ENCODE assay signal across 8 cellular contexts in genomic region chr3:87792193-87792531, GRCh38. TPM values are rescaled to one million over a fixed set of nuclear protein-coding genes. Genes with fewer than 3 reads are reported as not detected.
DNase-seq lines count a peak whose midpoint lies in the region; ATAC-seq and TF ChIP-seq lines count a peak whose summit lies in the region.

No MANE protein-coding gene starts in this region.

- TF ChIP-seq CTCF in Caco-2 (IDR thresholded peaks at IDR 0.05; ENCODE audit: insufficient read depth in 1 of 2, low read depth in 1 of 2, low read length in 1 of 2, severe bottlenecking in 1 of 2, unreplicated experiment in 1 of 2) (no peak), activated B cell treated with CpG ODN at 0.5 μM for 24 hours (IDR thresholded peaks at IDR 0.05) (no peak)

- H3K27ac ChIP-seq in right cardiac atrium (ENCODE audit: low read length) (no peak overlapping the region), rectal smooth muscle tissue (ENCODE audit: low read depth, low read length) (no peak overlapping the region)

- no peak overlapping the region for H3K27ac Mint-ChIP-seq in Caco-2 (ENCODE audit: unreplicated experiment)
- H3K27ac Mint-ChIP-seq in activated B cell treated with CpG ODN at 0.5 μM for 24 hours: no peak overlapping the region

- no TSS peak for BruUV-seq in Caco-2 (replicated peaks; lab: Mats Ljungman, UMichigan)

- CTCF ChIA-PET in Caco-2 (lab: Charles Lee): no interaction called here
- CTCF ChIA-PET in activated B cell treated with CpG ODN at 0.5 μM for 24 hours (lab: Charles Lee): no interaction called here

- H3K4me3 ChIP-seq in Caco-2 (ENCODE audit: low read depth, low read length): no peak overlapping the region
- H3K4me3 ChIP-seq in right cardiac atrium (ENCODE audit: low read length): peak overlapping the region; percentile 35
- peak overlapping the region; percentile 53 for H3K4me3 ChIP-seq in rectal smooth muscle tissue (ENCODE audit: low read length)

- intact Hi-C loops in Caco-2 (cut with micrococcal nuclease; ENCODE audit: unreplicated experiment): no loop called here
- intact Hi-C loops in activated B cell treated with CpG ODN at 0.5 μM for 24 hours (cut with micrococcal nuclease): loop anchor here (5.0 kb wide), 1 partner anchor 210 kb away; no protein-coding TSS in a partner anchor
- intact Hi-C loops in right cardiac atrium (cut with DNase I): no loop called here

- no peak for ATAC-seq in activated B cell treated with CpG ODN at 0.5 μM for 24 hours (ENCODE audit: low read depth)
- no peak for ATAC-seq in right cardiac atrium
- ATAC-seq in HG03175 (IDR thresholded peaks at IDR 0.05; ENCODE audit: unreplicated experiment): no peak

- H3K27me3 Mint-ChIP-seq in Caco-2 (ENCODE audit: insufficient read depth, unreplicated experiment): peaks cover 21% of the 10 kb centered on the region
- peaks cover 33% of the 10 kb centered on the region for H3K27me3 Mint-ChIP-seq in activated B cell treated with CpG ODN at 0.5 μM for 24 hours

- no peaks in the 10 kb centered on the region for H3K4me1 ChIP-seq in Caco-2
- H3K4me1 ChIP-seq in right cardiac atrium (ENCODE audit: control insufficient read depth, insufficient read depth, low read length): no peaks in the 10 kb centered on the region
- no peaks in the 10 kb centered on the region for H3K4me1 ChIP-seq in rectal smooth muscle tissue (ENCODE audit: control insufficient read depth, insufficient read depth, low read length)

- H3K4me1 Mint-ChIP-seq in Caco-2 (ENCODE audit: low read depth, unreplicated experiment) (peaks cover 7% of the 10 kb centered on the region), activated B cell treated with CpG ODN at 0.5 μM for 24 hours (peaks cover 30% of the 10 kb centered on the region)

- H3K36me3 ChIP-seq in Caco-2 (ENCODE audit: control insufficient read depth, insufficient read depth, low read length): no peaks in the 10 kb centered on the region
- H3K36me3 ChIP-seq in rectal smooth muscle tissue (ENCODE audit: control insufficient read depth, insufficient read depth, low read length): no peaks in the 10 kb centered on the region

- H3K36me3 Mint-ChIP-seq in Caco-2 (ENCODE audit: insufficient read depth, unreplicated experiment) (no peaks in the 10 kb centered on the region), activated B cell treated with CpG ODN at 0.5 μM for 24 hours (ENCODE audit: low read depth) (no peaks in the 10 kb centered on the region)

- H3K9me3 ChIP-seq in Caco-2 (no peaks in the 10 kb centered on the region), right cardiac atrium (ENCODE audit: control insufficient read depth, low read length) (no peaks in the 10 kb centered on the region)

- H3K9me3 Mint-ChIP-seq in Caco-2 (ENCODE audit: unreplicated experiment): no peaks in the 10 kb centered on the region
- no peaks in the 10 kb centered on the region for H3K9me3 Mint-ChIP-seq in activated B cell treated with CpG ODN at 0.5 μM for 24 hours

- DNase-seq in Caco-2 (no peak), activated B cell treated with CpG ODN at 0.5 μM for 24 hours (no peak), right cardiac atrium (no peak), NCI-H1694 treated with DMSO at 0.1 percent for 48 hours (lab: John Stamatoyannopoulos, UW) (no peak), AG08396 (ENCODE audit: low spot score) (no peak), 8988T (no peak)

- H3K4me3 Mint-ChIP-seq in Caco-2 (ENCODE audit: unreplicated experiment) (peak overlapping the region; percentile 76), activated B cell treated with CpG ODN at 0.5 μM for 24 hours (peak overlapping the region; percentile 82)

- H3K9ac ChIP-seq in rectal smooth muscle tissue (ENCODE audit: low read length): no peak overlapping the region

- WGBS in right cardiac atrium: 14% methylated on average over 10 of the region's 10 CpGs

- POLR2A ChIA-PET in Caco-2 (lab: Charles Lee): no interaction called here
- POLR2A ChIA-PET in activated B cell treated with CpG ODN at 0.5 μM for 24 hours (lab: Charles Lee): no interaction called here

- H3K27me3 ChIP-seq in Caco-2 (replicated peaks; ENCODE audit: control insufficient read depth, insufficient read depth, low read length): no peaks in the 10 kb centered on the region
- H3K27me3 ChIP-seq in right cardiac atrium (ENCODE audit: control insufficient read depth, insufficient read depth): peaks cover 5% of the 10 kb centered on the region
- H3K27me3 ChIP-seq in rectal smooth muscle tissue (ENCODE audit: control insufficient read depth, insufficient read depth, low read length): peaks cover 3% of the 10 kb centered on the region

RNA-seq across cellular contexts. Expression of gene HTR1F, which starts 0.3 kb away (rescaled TPM):
- total RNA-seq in Caco-2 (2022) (not detected in 2 replicates), activated B cell treated with CpG ODN at 0.5 μM for 24 hours (not detected in 2 replicates), right cardiac atrium (under 1 TPM; 0.22 to 0.34 (median 0.30) TPM)
- polyA plus RNA-seq in right cardiac atrium: 0.07 TPM
